1 cellular context compared by ENCODE assay signal in the genomic region with DNA sequence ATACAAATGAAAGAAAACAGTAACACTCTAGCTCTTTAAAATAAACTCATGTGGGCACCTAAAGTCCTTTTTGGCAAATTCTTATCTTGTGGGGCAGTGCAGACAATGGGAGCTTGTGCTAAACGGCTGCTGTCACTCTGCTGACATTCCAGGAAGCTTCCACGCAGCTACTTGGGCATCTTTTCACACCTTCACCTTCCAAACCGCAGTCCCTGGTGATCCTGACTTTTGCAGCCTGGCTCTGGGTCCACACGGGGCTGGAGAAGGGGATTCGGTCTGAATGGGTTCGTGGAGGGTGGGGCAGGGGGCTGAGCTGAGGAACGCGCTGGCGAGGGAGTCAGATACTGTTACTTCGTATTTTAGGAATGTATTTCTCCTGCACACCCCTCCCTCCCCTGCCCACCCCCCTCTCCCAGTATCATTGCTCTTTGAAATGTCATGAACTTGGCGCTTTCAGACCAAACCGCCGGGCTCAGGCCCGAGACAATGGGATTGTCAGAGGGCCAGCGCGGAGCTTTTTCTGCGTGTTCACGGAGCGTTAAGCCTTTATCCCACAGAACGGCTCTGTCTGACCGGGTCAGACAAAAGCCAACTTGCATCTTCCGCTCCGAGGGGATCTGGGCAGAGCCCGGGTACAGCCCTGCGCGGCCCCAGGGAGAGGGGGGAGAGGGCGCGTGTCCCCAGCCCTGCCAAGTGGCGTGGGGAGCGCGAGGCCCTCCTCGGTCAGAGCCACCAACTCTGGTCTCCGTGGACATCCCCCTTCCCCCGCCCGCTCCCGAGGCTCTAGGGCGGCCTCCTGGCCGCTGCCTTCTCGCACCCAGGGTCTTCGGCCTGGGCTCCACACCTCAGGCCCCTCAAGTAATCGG.
TF ChIP-seq lines count a peak whose summit lies in the region.

No MANE protein-coding gene starts in this region.

TF ChIP-seq in WTC11, 78 proteins besides CTCF, POLR2A, EP300 and RAD21 (continued from another document):
- TF ChIP-seq, protein P1, sequence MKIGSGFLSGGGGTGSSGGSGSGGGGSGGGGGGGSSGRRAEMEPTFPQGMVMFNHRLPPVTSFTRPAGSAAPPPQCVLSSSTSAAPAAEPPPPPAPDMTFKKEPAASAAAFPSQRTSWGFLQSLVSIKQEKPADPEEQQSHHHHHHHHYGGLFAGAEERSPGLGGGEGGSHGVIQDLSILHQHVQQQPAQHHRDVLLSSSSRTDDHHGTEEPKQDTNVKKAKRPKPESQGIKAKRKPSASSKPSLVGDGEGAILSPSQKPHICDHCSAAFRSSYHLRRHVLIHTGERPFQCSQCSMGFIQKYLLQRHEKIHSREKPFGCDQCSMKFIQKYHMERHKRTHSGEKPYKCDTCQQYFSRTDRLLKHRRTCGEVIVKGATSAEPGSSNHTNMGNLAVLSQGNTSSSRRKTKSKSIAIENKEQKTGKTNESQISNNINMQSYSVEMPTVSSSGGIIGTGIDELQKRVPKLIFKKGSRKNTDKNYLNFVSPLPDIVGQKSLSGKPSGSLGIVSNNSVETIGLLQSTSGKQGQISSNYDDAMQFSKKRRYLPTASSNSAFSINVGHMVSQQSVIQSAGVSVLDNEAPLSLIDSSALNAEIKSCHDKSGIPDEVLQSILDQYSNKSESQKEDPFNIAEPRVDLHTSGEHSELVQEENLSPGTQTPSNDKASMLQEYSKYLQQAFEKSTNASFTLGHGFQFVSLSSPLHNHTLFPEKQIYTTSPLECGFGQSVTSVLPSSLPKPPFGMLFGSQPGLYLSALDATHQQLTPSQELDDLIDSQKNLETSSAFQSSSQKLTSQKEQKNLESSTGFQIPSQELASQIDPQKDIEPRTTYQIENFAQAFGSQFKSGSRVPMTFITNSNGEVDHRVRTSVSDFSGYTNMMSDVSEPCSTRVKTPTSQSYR (CRISPR knock-in tag; IDR thresholded peaks at IDR 0.05) = no peak
- TF ChIP-seq ETV6 (CRISPR knock-in tag; IDR thresholded peaks at IDR 0.05) = no peak
